Comparison of ENCODE assay signal across 2 cellular contexts in genomic region chr7:98079891-98080653, GRCh38.
TF ChIP-seq lines count a peak whose summit lies in the region.

No MANE protein-coding gene starts in this region.

TF ChIP-seq in GM23338, 12 proteins besides CTCF, POLR2A, EP300 and RAD21:
- TF ChIP-seq ETS1 (IDR thresholded peaks at IDR 0.05) (no peak), ZNF114 (CRISPR knock-in tag; IDR thresholded peaks at IDR 0.05) (no peak), REST (IDR thresholded peaks at IDR 0.05; ENCODE audit: unreplicated experiment) (no peak), NANOG (IDR thresholded peaks at IDR 0.05; ENCODE audit: borderline replicate concordance) (no peak), STAT1 (IDR thresholded peaks at IDR 0.05; ENCODE audit: unreplicated experiment) (no peak), ZNF462 (CRISPR knock-in tag; IDR thresholded peaks at IDR 0.05) (no peak), POLR2AphosphoS5 (IDR thresholded peaks at IDR 0.05; ENCODE audit: low read depth) (no peak), EZH2 (IDR thresholded peaks at IDR 0.05; ENCODE audit: low read depth, unreplicated experiment) (no peak), CREB1 (CRISPR knock-in tag; IDR thresholded peaks at IDR 0.05; ENCODE audit: low read depth) (no peak)

TF ChIP-seq in K562, 482 proteins besides CTCF, POLR2A, EP300 and RAD21:
- no peak for TF ChIP-seq MAFF (IDR thresholded peaks at IDR 0.05; ENCODE audit: low read length)
- TF ChIP-seq CBX8 (IDR thresholded peaks at IDR 0.05; ENCODE audit: borderline replicate concordance, extremely low read depth, low read depth, low read length, poor library complexity, severe bottlenecking), result peak; percentile 54
- no peak for TF ChIP-seq MEF2D (tag; conservative IDR thresholded peaks at IDR 0.05; ENCODE audit: low read depth)
- TF ChIP-seq ZNF586 (CRISPR knock-in tag; conservative IDR thresholded peaks at IDR 0.05), result no peak
